In the genomic region with DNA sequence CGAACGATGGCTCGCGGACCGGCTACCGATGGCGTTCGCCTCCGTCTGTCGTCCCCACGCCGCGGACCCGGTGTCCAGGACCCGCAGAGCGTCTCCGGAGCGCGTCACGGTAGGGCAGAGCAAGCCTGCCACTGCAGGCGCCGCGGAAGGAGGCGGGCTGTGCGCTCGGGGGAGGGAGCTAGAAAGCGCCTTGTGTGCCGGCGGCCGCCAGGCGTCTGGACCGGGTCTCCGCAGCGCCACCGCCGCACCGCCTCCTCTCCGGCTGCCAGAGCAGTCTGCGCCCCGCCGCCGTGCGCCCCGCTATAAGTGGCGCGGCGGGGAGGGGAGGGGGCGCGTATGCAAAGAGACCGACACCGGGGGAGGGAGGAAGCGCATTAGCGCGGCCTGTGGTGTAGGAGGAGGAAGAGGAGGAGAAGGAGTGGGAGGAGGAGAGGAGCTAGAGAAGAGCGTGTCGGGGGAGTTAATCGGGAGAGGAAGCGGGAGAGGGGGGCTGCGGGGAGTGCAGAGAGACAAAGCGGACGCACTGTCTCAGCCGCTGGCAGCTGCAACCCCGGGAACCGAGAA, we compare ENCODE assay signal across 8 cellular contexts. TPM values are rescaled to one million over a fixed set of nuclear protein-coding genes. Genes with fewer than 3 reads are reported as not detected.
DNase-seq lines count a peak whose midpoint lies in the region; ATAC-seq and TF ChIP-seq lines count a peak whose summit lies in the region.

A gene with protein sequence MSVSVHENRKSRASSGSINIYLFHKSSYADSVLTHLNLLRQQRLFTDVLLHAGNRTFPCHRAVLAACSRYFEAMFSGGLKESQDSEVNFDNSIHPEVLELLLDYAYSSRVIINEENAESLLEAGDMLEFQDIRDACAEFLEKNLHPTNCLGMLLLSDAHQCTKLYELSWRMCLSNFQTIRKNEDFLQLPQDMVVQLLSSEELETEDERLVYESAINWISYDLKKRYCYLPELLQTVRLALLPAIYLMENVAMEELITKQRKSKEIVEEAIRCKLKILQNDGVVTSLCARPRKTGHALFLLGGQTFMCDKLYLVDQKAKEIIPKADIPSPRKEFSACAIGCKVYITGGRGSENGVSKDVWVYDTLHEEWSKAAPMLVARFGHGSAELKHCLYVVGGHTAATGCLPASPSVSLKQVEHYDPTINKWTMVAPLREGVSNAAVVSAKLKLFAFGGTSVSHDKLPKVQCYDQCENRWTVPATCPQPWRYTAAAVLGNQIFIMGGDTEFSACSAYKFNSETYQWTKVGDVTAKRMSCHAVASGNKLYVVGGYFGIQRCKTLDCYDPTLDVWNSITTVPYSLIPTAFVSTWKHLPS (minus strand): TSS at position 279 of the 564 bp plus-strand sequence. CDS start 4,243 bp downstream, outside the sequence.

- ATAC-seq in GM19324 (IDR thresholded peaks at IDR 0.05; ENCODE audit: low FRiP score, unreplicated experiment) (peak; percentile 75), HG03460 (IDR thresholded peaks at IDR 0.05; ENCODE audit: unreplicated experiment) (peak; percentile 52)

- peaks cover 10 to 17% of the 10 kb centered on the region in 2 donors for H3K36me3 Mint-ChIP-seq in CD14-positive monocyte

- peak within 1 kb of the TSS; percentile 75 for H3K4me3 ChIP-seq in effector memory CD4-positive, alpha-beta T cell (ENCODE audit: insufficient read depth, low read depth, low read length, poor library complexity, severe bottlenecking)

- peak within 1 kb of the TSS; percentile 93 to 98 (median 96) for H3K27ac Mint-ChIP-seq in CD14-positive monocyte

- TF ChIP-seq CTCF in CD14-positive monocyte (IDR thresholded peaks at IDR 0.05): peak; percentile 38

- intact Hi-C loops in CD14-positive monocyte (cut with micrococcal nuclease): loop anchor here in 1 of 2 donors (1.0 to 10.0 kb wide), 3 partner anchors 9 to 366 kb away; no protein-coding TSS in a partner anchor

- peaks cover 0 to 3% (median 0%) of the 10 kb centered on the region in 3 donors for H3K27me3 Mint-ChIP-seq in CD14-positive monocyte (ENCODE audit: low read depth in 3 of 3)

- H3K9me3 ChIP-seq in effector memory CD4-positive, alpha-beta T cell (ENCODE audit: control insufficient read depth, low read length): no peaks in the 10 kb centered on the region

- DNase-seq in CD14-positive monocyte (ENCODE audit: low spot score): peak; percentile 80
- peak; percentile 85 for DNase-seq in NCI-H774 (lab: John Stamatoyannopoulos, UW)
- peak; percentile 27 to 58 for DNase-seq in activated CD8-positive, alpha-beta memory T cell treated with anti-CD3 and anti-CD28 coated beads for 1 hour (ENCODE audit: extremely low read depth in 1 of 2, low read depth in 1 of 2)
- peak; percentile 18 to 34 (median 34) for DNase-seq in effector memory CD4-positive, alpha-beta T cell
- peak; percentile 86 for DNase-seq in medulla oblongata (ENCODE audit: extremely low spot score)
- DNase-seq in stimulated activated CD4-positive, alpha-beta T cell treated with anti-CD3 and anti-CD28 coated beads, TNF-alpha, amount 100 ng/mL, for 4 hours (ENCODE audit: low read depth in 3 of 3): peak; percentile 49 to 57 (median 50)

- H3K4me1 ChIP-seq in effector memory CD4-positive, alpha-beta T cell (ENCODE audit: control insufficient read depth, insufficient read depth, low read length, poor library complexity, severe bottlenecking): no peaks in the 10 kb centered on the region

- peaks cover 0 to 6% (median 0%) of the 10 kb centered on the region in 7 donors for H3K9me3 Mint-ChIP-seq in CD14-positive monocyte

- peak within 1 kb of the TSS; percentile 98 for H3K4me3 Mint-ChIP-seq in CD14-positive monocyte

- H3K27me3 ChIP-seq in effector memory CD4-positive, alpha-beta T cell (replicated peaks; ENCODE audit: control insufficient read depth, insufficient read depth, low read length, poor library complexity, severe bottlenecking): no peaks in the 10 kb centered on the region

- H3K36me3 ChIP-seq in effector memory CD4-positive, alpha-beta T cell (ENCODE audit: control insufficient read depth, insufficient read depth, low read length): no peaks in the 10 kb centered on the region

- no peak within 1 kb of the TSS for H3K27ac ChIP-seq in effector memory CD4-positive, alpha-beta T cell (ENCODE audit: insufficient read depth, low read length, poor library complexity, severe bottlenecking)

- peaks cover 74% of the 10 kb centered on the region for H3K4me1 Mint-ChIP-seq in CD14-positive monocyte

RNA-seq across cellular contexts. Expression of the gene that starts here (rescaled TPM):
- polyA plus RNA-seq in CD14-positive monocyte: 1 to 10 TPM; 9.6 to 9.9 TPM

Comparison
In these comparisons a context has a peak if more than half of its experiments do, and no peak if none do; other contexts are left out.
1. DNase-seq: peak in every context shown above with its lines; median percentile 86 in medulla oblongata; 85 in NCI-H774; 80 in CD14-positive monocyte; 50 in stimulated activated CD4-positive, alpha-beta T cell treated with anti-CD3 and anti-CD28 coated beads, TNF-alpha, amount 100 ng/mL, for 4 hours; 42 in activated CD8-positive, alpha-beta memory T cell treated with anti-CD3 and anti-CD28 coated beads for 1 hour; 34 in effector memory CD4-positive, alpha-beta T cell.